ENCODE assay signal across 2 cellular contexts in genomic region chr19:38411041-38411712, GRCh38.
A peak's percentile ranks its signal among the peaks of the same experiment; 100 is the strongest.
TF ChIP-seq lines count a peak whose summit lies in the region.

No MANE protein-coding gene starts in this region.

TF ChIP-seq in HCT116, 20 proteins besides CTCF, POLR2A, EP300 and RAD21:
- no peak for TF ChIP-seq TCF7L2 (IDR thresholded peaks at IDR 0.05; ENCODE audit: borderline replicate concordance, extremely low read depth, insufficient read depth, insufficient read length)
- no peak for TF ChIP-seq SIN3A (IDR thresholded peaks at IDR 0.05; ENCODE audit: low read depth)
- no peak for TF ChIP-seq YY1 (IDR thresholded peaks at IDR 0.05; ENCODE audit: extremely low read depth, insufficient replicate concordance, low read depth, low read length)
- no peak for TF ChIP-seq JUND (IDR thresholded peaks at IDR 0.05)
- TF ChIP-seq FOSL1 (IDR thresholded peaks at IDR 0.05; ENCODE audit: low read depth), result no peak
- TF ChIP-seq REST (IDR thresholded peaks at IDR 0.05; ENCODE audit: low read depth), result no peak
- TF ChIP-seq SP1 (IDR thresholded peaks at IDR 0.05; ENCODE audit: low read depth), result no peak
- no peak for TF ChIP-seq ZFX (IDR thresholded peaks at IDR 0.05)
- TF ChIP-seq SRF (IDR thresholded peaks at IDR 0.05; ENCODE audit: low read depth), result no peak
- no peak for TF ChIP-seq EZH2phosphoT487 (IDR thresholded peaks at IDR 0.05; ENCODE audit: borderline replicate concordance)
- TF ChIP-seq, protein P1, sequence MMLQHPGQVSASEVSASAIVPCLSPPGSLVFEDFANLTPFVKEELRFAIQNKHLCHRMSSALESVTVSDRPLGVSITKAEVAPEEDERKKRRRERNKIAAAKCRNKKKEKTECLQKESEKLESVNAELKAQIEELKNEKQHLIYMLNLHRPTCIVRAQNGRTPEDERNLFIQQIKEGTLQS (IDR thresholded peaks at IDR 0.05), result no peak
- TF ChIP-seq ZNF274 (IDR thresholded peaks at IDR 0.05; ENCODE audit: low read depth, low read length), result no peak
- TF ChIP-seq EZH2 (IDR thresholded peaks at IDR 0.05), result no peak
- no peak for TF ChIP-seq MAX (IDR thresholded peaks at IDR 0.05)
- no peak for TF ChIP-seq CBX3 (IDR thresholded peaks at IDR 0.05; ENCODE audit: low read depth)
- no peak for TF ChIP-seq EGR1 (IDR thresholded peaks at IDR 0.05; ENCODE audit: low read depth)
- no peak for TF ChIP-seq CEBPB (IDR thresholded peaks at IDR 0.05; ENCODE audit: low read depth)

TF ChIP-seq in HepG2, 621 proteins besides CTCF, POLR2A, EP300 and RAD21:
- TF ChIP-seq PCBP2 (optimal IDR thresholded peaks at IDR 0.05; ENCODE audit: low read depth, low read length, poor library complexity, severe bottlenecking), result no peak
- no peak for TF ChIP-seq ISX (CRISPR knock-in tag; conservative IDR thresholded peaks at IDR 0.05)
- TF ChIP-seq KDM4B (CRISPR knock-in tag; IDR thresholded peaks at IDR 0.05), result no peak
- TF ChIP-seq, protein P2, sequence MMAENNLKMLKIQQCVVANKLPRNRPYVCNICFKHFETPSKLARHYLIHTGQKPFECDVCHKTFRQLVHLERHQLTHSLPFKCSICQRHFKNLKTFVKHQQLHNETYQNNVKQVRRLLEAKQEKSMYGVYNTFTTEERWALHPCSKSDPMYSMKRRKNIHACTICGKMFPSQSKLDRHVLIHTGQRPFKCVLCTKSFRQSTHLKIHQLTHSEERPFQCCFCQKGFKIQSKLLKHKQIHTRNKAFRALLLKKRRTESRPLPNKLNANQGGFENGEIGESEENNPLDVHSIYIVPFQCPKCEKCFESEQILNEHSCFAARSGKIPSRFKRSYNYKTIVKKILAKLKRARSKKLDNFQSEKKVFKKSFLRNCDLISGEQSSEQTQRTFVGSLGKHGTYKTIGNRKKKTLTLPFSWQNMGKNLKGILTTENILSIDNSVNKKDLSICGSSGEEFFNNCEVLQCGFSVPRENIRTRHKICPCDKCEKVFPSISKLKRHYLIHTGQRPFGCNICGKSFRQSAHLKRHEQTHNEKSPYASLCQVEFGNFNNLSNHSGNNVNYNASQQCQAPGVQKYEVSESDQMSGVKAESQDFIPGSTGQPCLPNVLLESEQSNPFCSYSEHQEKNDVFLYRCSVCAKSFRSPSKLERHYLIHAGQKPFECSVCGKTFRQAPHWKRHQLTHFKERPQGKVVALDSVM (CRISPR knock-in tag; IDR thresholded peaks at IDR 0.05), result peak; percentile 44; the same call in 1 of the 2 replicates
TF ChIP-seq in HepG2: peak in this region for 1.
